ENCODE assay signal across 9 cellular contexts in genomic region chr17:19580566-19580920, GRCh38. TPM values are rescaled to one million over a fixed set of nuclear protein-coding genes. Genes with fewer than 3 reads are reported as not detected.
DNase-seq lines count a peak whose midpoint lies in the region; ATAC-seq and TF ChIP-seq lines count a peak whose summit lies in the region.
"Not testable (repeated sequence)": the region's sequence is repeated elsewhere in the genome, so short reads cannot be mapped to it uniquely, and the experiment has no call there.
"Had no signal": no experiment of that assay in that cellular context is flagged by ENCODE, and none has a peak within 500 bp of the region (broad histone marks: within the 10 kb centered on the region; RNA-seq: fewer than 3 reads in every experiment).

No MANE protein-coding gene starts in this region.

- H3K4me1 ChIP-seq in GM23248 (ENCODE audit: insufficient read depth); left ventricle myocardium inferior; naive thymus-derived CD4-positive, alpha-beta T cell (ENCODE audit: control insufficient read depth in 2 of 2, insufficient read depth in 2 of 2, low read length in 2 of 2); ovary (ENCODE audit: insufficient read depth); vagina: not testable (repeated sequence)

- POLR2A ChIA-PET in naive thymus-derived CD4-positive, alpha-beta T cell (lab: Charles Lee) = not testable (repeated sequence)

- peak overlapping the region; percentile 59 for H3K4me2 ChIP-seq in GM23248 (ENCODE audit: unreplicated experiment)

- H3K9me3 ChIP-seq in GM23248 (ENCODE audit: low read depth); left ventricle myocardium inferior (replicated peaks); naive thymus-derived CD4-positive, alpha-beta T cell (ENCODE audit: control insufficient read depth in 2 of 3, low read length in 3 of 3); ovary; vagina: not testable (repeated sequence)

- not testable (repeated sequence) for H3K27ac ChIP-seq in GM23248; left ventricle myocardium inferior (replicated peaks); naive thymus-derived CD4-positive, alpha-beta T cell (ENCODE audit: low read depth, low read length)
- H3K27ac ChIP-seq in ovary (peak overlapping the region in 1 of 2 donors; percentile 50), vagina (peak overlapping the region; percentile 89)

- TF ChIP-seq EP300 in ovary (IDR thresholded peaks at IDR 0.05) = not testable (repeated sequence)

- not testable (repeated sequence) for H3K36me3 Mint-ChIP-seq in activated naive CD8-positive, alpha-beta T cell; naive thymus-derived CD4-positive, alpha-beta T cell
- peaks cover 21% of the 10 kb centered on the region for H3K36me3 Mint-ChIP-seq in dendritic cell treated with granulocyte-macrophage colony-stimulating factor and Interleukin-4, amounts not matched to agents 40 ng/mL and 50 ng/mL, for 4 days (ENCODE audit: low read depth)

- peaks cover 11% of the 10 kb centered on the region for H3K27me3 Mint-ChIP-seq in activated naive CD8-positive, alpha-beta T cell
- peaks cover 39% of the 10 kb centered on the region for H3K27me3 Mint-ChIP-seq in dendritic cell treated with granulocyte-macrophage colony-stimulating factor and Interleukin-4, amounts not matched to agents 40 ng/mL and 50 ng/mL, for 4 days
- H3K27me3 Mint-ChIP-seq in naive thymus-derived CD4-positive, alpha-beta T cell = peaks cover 34 to 43% (median 37%) of the 10 kb centered on the region in 5 donors
- peaks cover 73% of the 10 kb centered on the region for H3K27me3 Mint-ChIP-seq in stimulated activated naive CD8-positive, alpha-beta T cell treated with anti-CD3 and anti-CD28 coated beads, Interleukin-15, amount 100 ng/mL, for 72 hours

- not testable (repeated sequence) for H4K20me1 ChIP-seq in GM23248 (ENCODE audit: insufficient read depth)

- not testable (repeated sequence) for H3K36me3 ChIP-seq in GM23248 (ENCODE audit: low read depth); left ventricle myocardium inferior; naive thymus-derived CD4-positive, alpha-beta T cell (ENCODE audit: control insufficient read depth in 2 of 3, insufficient read depth in 3 of 3, low read length in 3 of 3); ovary; vagina

- not testable (repeated sequence) for ATAC-seq in naive thymus-derived CD4-positive, alpha-beta T cell; stimulated activated naive CD8-positive, alpha-beta T cell treated with anti-CD3 and anti-CD28 coated beads, Interleukin-15, amount 100 ng/mL, for 72 hours

- H3K27me3 ChIP-seq in GM23248 (replicated peaks; ENCODE audit: insufficient read depth) (peaks cover 17% of the 10 kb centered on the region), left ventricle myocardium inferior (ENCODE audit: low read depth) (peaks cover 44% of the 10 kb centered on the region)
- not testable (repeated sequence) for H3K27me3 ChIP-seq in naive thymus-derived CD4-positive, alpha-beta T cell (ENCODE audit: control insufficient read depth in 2 of 2, insufficient read depth in 2 of 2, low read length in 2 of 2); ovary; vagina

- CTCF ChIA-PET in naive thymus-derived CD4-positive, alpha-beta T cell (lab: Charles Lee) = not testable (repeated sequence)

- not testable (repeated sequence) for H3K4me1 Mint-ChIP-seq in activated naive CD8-positive, alpha-beta T cell (ENCODE audit: low read depth); naive thymus-derived CD4-positive, alpha-beta T cell; stimulated activated naive CD8-positive, alpha-beta T cell treated with anti-CD3 and anti-CD28 coated beads, Interleukin-15, amount 100 ng/mL, for 72 hours
- peaks cover 11% of the 10 kb centered on the region for H3K4me1 Mint-ChIP-seq in dendritic cell treated with granulocyte-macrophage colony-stimulating factor and Interleukin-4, amounts not matched to agents 40 ng/mL and 50 ng/mL, for 4 days (ENCODE audit: low read depth)

- not testable (repeated sequence) for H3K79me2 ChIP-seq in GM23248 (ENCODE audit: insufficient read depth)

- H3K4me3 ChIP-seq in GM23248 (peak overlapping the region; percentile 62), left ventricle myocardium inferior (peak overlapping the region; percentile 62), ovary (peak overlapping the region; percentile 48), vagina (peak overlapping the region; percentile 38 to 75)
- not testable (repeated sequence) for H3K4me3 ChIP-seq in naive thymus-derived CD4-positive, alpha-beta T cell (ENCODE audit: low read length)

- in situ Hi-C loops in GM23248 (cut with MboI) = not testable (repeated sequence)

- H3K9me2 ChIP-seq in GM23248 (ENCODE audit: insufficient read depth) = not testable (repeated sequence)

- peak overlapping the region; percentile 76 for H3K4me3 Mint-ChIP-seq in activated naive CD8-positive, alpha-beta T cell
- H3K4me3 Mint-ChIP-seq in dendritic cell treated with granulocyte-macrophage colony-stimulating factor and Interleukin-4, amounts not matched to agents 40 ng/mL and 50 ng/mL, for 4 days = peak overlapping the region; percentile 68
- H3K4me3 Mint-ChIP-seq in naive thymus-derived CD4-positive, alpha-beta T cell = peak overlapping the region in 6 of 10 donors; percentile 45 to 87 (median 70)
- H3K4me3 Mint-ChIP-seq in stimulated activated naive CD8-positive, alpha-beta T cell treated with anti-CD3 and anti-CD28 coated beads, Interleukin-15, amount 100 ng/mL, for 72 hours = peak overlapping the region; percentile 56 to 67

- not testable (repeated sequence) for TF ChIP-seq CTCF in left ventricle myocardium inferior (IDR thresholded peaks at IDR 0.05; ENCODE audit: borderline replicate concordance); ovary (IDR thresholded peaks at IDR 0.05); vagina (IDR thresholded peaks at IDR 0.05)

- intact Hi-C loops in dendritic cell treated with granulocyte-macrophage colony-stimulating factor and Interleukin-4, amounts not matched to agents 40 ng/mL and 50 ng/mL, for 4 days (cut with micrococcal nuclease); left ventricle myocardium inferior (cut with micrococcal nuclease); naive thymus-derived CD4-positive, alpha-beta T cell (cut with micrococcal nuclease); vagina (cut with DNase I): not testable (repeated sequence)
- intact Hi-C loops in ovary (cut with DNase I) = loop anchor here in 1 of 4 donors (5.0 kb wide), 1 partner anchor 48 kb away; the partner anchor contains the start of gene SLC47A1

- not testable (repeated sequence) for H3K27ac Mint-ChIP-seq in activated naive CD8-positive, alpha-beta T cell; naive thymus-derived CD4-positive, alpha-beta T cell; stimulated activated naive CD8-positive, alpha-beta T cell treated with anti-CD3 and anti-CD28 coated beads, Interleukin-15, amount 100 ng/mL, for 72 hours
- peak overlapping the region; percentile 63 for H3K27ac Mint-ChIP-seq in dendritic cell treated with granulocyte-macrophage colony-stimulating factor and Interleukin-4, amounts not matched to agents 40 ng/mL and 50 ng/mL, for 4 days

- not testable (repeated sequence) for H3K9me3 Mint-ChIP-seq in activated naive CD8-positive, alpha-beta T cell (ENCODE audit: low read depth); dendritic cell treated with granulocyte-macrophage colony-stimulating factor and Interleukin-4, amounts not matched to agents 40 ng/mL and 50 ng/mL, for 4 days; naive thymus-derived CD4-positive, alpha-beta T cell; stimulated activated naive CD8-positive, alpha-beta T cell treated with anti-CD3 and anti-CD28 coated beads, Interleukin-15, amount 100 ng/mL, for 72 hours

- H2AFZ ChIP-seq in GM23248 = not testable (repeated sequence)

- H3F3A ChIP-seq in GM23248 (ENCODE audit: insufficient read depth) = not testable (repeated sequence)

- H3K9ac ChIP-seq in GM23248 = not testable (repeated sequence)

- 75 to 76% methylated on average over 17 of the region's 17 CpGs for WGBS in GM23248 (ENCODE audit: low coverage in 1 of 2, low lambda C conversion rate in 2 of 2, missing lambda C conversion rate in 2 of 2), 2 experiments
- 92 to 95% (median 93%) methylated on average over 17 of the region's 17 CpGs for WGBS in ovary, 3 donors

- not testable (repeated sequence) for TF ChIP-seq POLR2A in ovary (IDR thresholded peaks at IDR 0.05); vagina (IDR thresholded peaks at IDR 0.05)

- DNase-seq in GM23248; left ventricle myocardium inferior; naive thymus-derived CD4-positive, alpha-beta T cell; stimulated activated naive CD8-positive, alpha-beta T cell treated with anti-CD3 and anti-CD28 coated beads, Interleukin-15, amount 100 ng/mL, for 72 hours; vagina (ENCODE audit: extremely low spot score in 2 of 2): not testable (repeated sequence)
- DNase-seq in ovary = peak in 2 of 5 donors; percentile 34 to 43

RNA-seq across cellular contexts. Expression of gene SLC47A1, which starts 46.9 kb away (rescaled TPM):
- 1.9 and 7.0 TPM in 2 replicates for total RNA-seq in GM23248 (2014; rRNA removed; shearing (Covaris generic))
- polyA plus RNA-seq in GM23248 (2016; fragmentation: Nextera tagmentation; extraction: Ambion mirVana) (0.76 and 1.1 TPM in 2 replicates), ovary (10 to 100 TPM in 1 of 2 donors, 1 to 10 TPM in 1; 2.1 to 89.9 TPM)
- total RNA-seq in left ventricle myocardium inferior (12.9 TPM), ovary (10 to 100 TPM in 4 of 7 donors, 1 to 10 TPM in 3; 5.0 to 25.8 (median 10.6) TPM), vagina (29.7 TPM)
- total RNA-seq in naive thymus-derived CD4-positive, alpha-beta T cell = 1 to 10 TPM in 1 of 5 experiments, under 1 TPM in 1, not detected in 3; 0.21 to 2.7 TPM
- under 1 TPM in 1 of 2 donors, not detected in 1; 0.09 TPM for polyA plus RNA-seq in naive thymus-derived CD4-positive, alpha-beta T cell
- total RNA-seq: CD4-positive, CD25-positive, alpha-beta regulatory T cell had no signal
